In genomic region chr11:102138223-102138622, GRCh38 we compare ENCODE assay signal across 15 cellular contexts. TPM values are rescaled to one million over a fixed set of nuclear protein-coding genes. Genes with fewer than 3 reads are reported as not detected.
A peak's percentile ranks its signal among the peaks of the same experiment; 100 is the strongest.
DNase-seq lines count a peak whose midpoint lies in the region; ATAC-seq and TF ChIP-seq lines count a peak whose summit lies in the region.
"Had no signal": no experiment of that assay in that cellular context is flagged by ENCODE, and none has a peak within 500 bp of the region (broad histone marks: within the 10 kb centered on the region; RNA-seq: fewer than 3 reads in every experiment).

No MANE protein-coding gene starts in this region.

- ATAC-seq in GM23338 (no peak; the same call in 2 of the 3 replicates), RWPE2 (ENCODE audit: low read depth) (peak; percentile 34)
- ATAC-seq: activated CD8-positive, alpha-beta memory T cell treated with anti-CD3 and anti-CD28 coated beads, Interleukin-2, amount 10 ng/mL, durations not matched to agents 7 days and 5 days had no signal

- peaks cover 28% of the 10 kb centered on the region for H3K4me1 Mint-ChIP-seq in GM23338
- H3K4me1 Mint-ChIP-seq: activated CD8-positive, alpha-beta memory T cell treated with anti-CD3 and anti-CD28 coated beads, Interleukin-2, amount 10 ng/mL, durations not matched to agents 7 days and 5 days; central memory CD8-positive, alpha-beta T cell; IgD-negative memory B cell had no signal

- H3F3A ChIP-seq in GM23338 (replicated peaks; ENCODE audit: low read depth): no peaks in the 10 kb centered on the region
- peaks cover 40% of the 10 kb centered on the region for H3F3A ChIP-seq in smooth muscle cell (ENCODE audit: low read depth)

- H3K36me3 ChIP-seq in GM23338 (ENCODE audit: insufficient read depth) (no peaks in the 10 kb centered on the region), RWPE2 (ENCODE audit: low read depth) (peaks cover 39% of the 10 kb centered on the region), smooth muscle cell (ENCODE audit: low read depth) (no peaks in the 10 kb centered on the region), spleen (no peaks in the 10 kb centered on the region)
- H3K36me3 ChIP-seq: WERI-Rb-1 had no signal

- TF ChIP-seq POLR2A in spleen (IDR thresholded peaks at IDR 0.05) (no peak), erythroblast (IDR thresholded peaks at IDR 0.05; ENCODE audit: low read length) (no peak)

- H2AFZ ChIP-seq in GM23338: no peak overlapping the region
- no peak overlapping the region for H2AFZ ChIP-seq in smooth muscle cell (ENCODE audit: low read depth)

- H3K27me3 ChIP-seq in GM23338 (ENCODE audit: insufficient read depth) (no peaks in the 10 kb centered on the region), RWPE2 (ENCODE audit: insufficient read depth, poor library complexity, severe bottlenecking) (no peaks in the 10 kb centered on the region), smooth muscle cell (ENCODE audit: low read depth) (no peaks in the 10 kb centered on the region), spleen (replicated peaks in 1 of 7) (peaks cover 0 to 6% (median 0%) of the 10 kb centered on the region in 7 donors)

- H4K20me1 ChIP-seq in GM23338 (replicated peaks; ENCODE audit: insufficient read depth) (no peaks in the 10 kb centered on the region), smooth muscle cell (ENCODE audit: low read depth) (peaks cover 45% of the 10 kb centered on the region)

- H3K9me3 Mint-ChIP-seq in GM23338: no peaks in the 10 kb centered on the region
- H3K9me3 Mint-ChIP-seq: central memory CD8-positive, alpha-beta T cell; IgD-negative memory B cell had no signal

- no peaks in the 10 kb centered on the region for H3K9me3 ChIP-seq in RWPE2 (ENCODE audit: severe bottlenecking)
- H3K9me3 ChIP-seq in smooth muscle cell (replicated peaks; ENCODE audit: low read depth): no peaks in the 10 kb centered on the region
- H3K9me3 ChIP-seq in spleen: no peaks in the 10 kb centered on the region

- peak overlapping the region; percentile 70 for H3K9ac ChIP-seq in smooth muscle cell (ENCODE audit: low read depth)

- intact Hi-C loops in spleen (cut with DNase I; ENCODE audit: low total_unique reads): no loop called here

- H3K27ac ChIP-seq in GM23338 (ENCODE audit: low read depth): no peak overlapping the region
- H3K27ac ChIP-seq in RWPE2 (ENCODE audit: poor library complexity, severe bottlenecking): peak overlapping the region; percentile 96
- peak overlapping the region; percentile 97 for H3K27ac ChIP-seq in smooth muscle cell (ENCODE audit: low read depth)
- H3K27ac ChIP-seq in spleen: peak overlapping the region in 1 of 8 donors; percentile 23
- H3K27ac ChIP-seq: WERI-Rb-1 had no signal

- TF ChIP-seq CTCF in GM23338 (conservative IDR thresholded peaks at IDR 0.05; ENCODE audit: low read depth in 2 of 2): no peak
- TF ChIP-seq CTCF in RWPE2 (IDR thresholded peaks at IDR 0.05; ENCODE audit: poor library complexity, severe bottlenecking): no peak
- TF ChIP-seq CTCF in fibroblast of mammary gland (conservative IDR thresholded peaks at IDR 0.05; ENCODE audit: control insufficient read depth, insufficient read depth, low read depth, low read length): no peak
- TF ChIP-seq CTCF in smooth muscle cell (IDR thresholded peaks at IDR 0.05; ENCODE audit: borderline replicate concordance, insufficient read depth, poor library complexity, severe bottlenecking): no peak
- no peak for TF ChIP-seq CTCF in spleen (IDR thresholded peaks at IDR 0.05 in 8 of 11, conservative IDR thresholded peaks at IDR 0.05 in 3 of 11)

- peaks cover 16% of the 10 kb centered on the region for H3K4me1 ChIP-seq in GM23338 (ENCODE audit: insufficient read depth)
- peaks cover 47% of the 10 kb centered on the region for H3K4me1 ChIP-seq in RWPE2 (ENCODE audit: insufficient read depth, poor library complexity, severe bottlenecking)
- peaks cover 22% of the 10 kb centered on the region for H3K4me1 ChIP-seq in smooth muscle cell (ENCODE audit: low read depth)
- H3K4me1 ChIP-seq in spleen: no peaks in the 10 kb centered on the region

- WGBS in smooth muscle cell (ENCODE audit: low lambda C conversion rate): 60% methylated on average over 2 of the region's 2 CpGs
- whole genome bisulfite sequencing in spleen, 5 donors: 66 to 91% (median 82%) methylated on average over 2 of the region's 2 CpGs

- DNase-seq in GM23338 (ENCODE audit: low spot score) (no peak), RWPE2 (ENCODE audit: low spot score) (no peak), fibroblast of mammary gland (ENCODE audit: low read depth) (peak; percentile 45), smooth muscle cell (lab: John Stamatoyannopoulos, UW; ENCODE audit: unreplicated experiment) (no peak), kidney tubule cell (ENCODE audit: low spot score) (no peak), spleen (no peak), HuH-7.5 (ENCODE audit: low spot score) (no peak), erythroblast (lab: John Stamatoyannopoulos, UW) (no peak)
- DNase-seq: activated CD8-positive, alpha-beta memory T cell treated with anti-CD3 and anti-CD28 coated beads, Interleukin-2, amount 10 ng/mL, durations not matched to agents 7 days and 5 days; activated naive CD4-positive, alpha-beta T cell; NCI-H1105; nucleus accumbens; WERI-Rb-1 had no signal

- peaks cover 12% of the 10 kb centered on the region; the same call in 2 of the 3 replicates for H3K36me3 Mint-ChIP-seq in GM23338 (ENCODE audit: low read depth)
- H3K36me3 Mint-ChIP-seq: activated CD8-positive, alpha-beta memory T cell treated with anti-CD3 and anti-CD28 coated beads, Interleukin-2, amount 10 ng/mL, durations not matched to agents 7 days and 5 days had no signal

- no peak overlapping the region; the same call in none of the 2 replicates for H3K27ac Mint-ChIP-seq in GM23338
- H3K27ac Mint-ChIP-seq: activated CD8-positive, alpha-beta memory T cell treated with anti-CD3 and anti-CD28 coated beads, Interleukin-2, amount 10 ng/mL, durations not matched to agents 7 days and 5 days; IgD-negative memory B cell had no signal

- H3K4me3 ChIP-seq in GM23338 (no peak overlapping the region), RWPE2 (ENCODE audit: severe bottlenecking) (no peak overlapping the region), fibroblast of mammary gland (ENCODE audit: control insufficient read depth, low read depth, low read length) (no peak overlapping the region), smooth muscle cell (no peak overlapping the region), spleen (no peak overlapping the region)

- H3K9me2 ChIP-seq in GM23338 (ENCODE audit: insufficient read depth): no peaks in the 10 kb centered on the region

- H3K4me3 Mint-ChIP-seq in GM23338: no peak overlapping the region
- H3K4me3 Mint-ChIP-seq: activated CD8-positive, alpha-beta memory T cell treated with anti-CD3 and anti-CD28 coated beads, Interleukin-2, amount 10 ng/mL, durations not matched to agents 7 days and 5 days; central memory CD8-positive, alpha-beta T cell; IgD-negative memory B cell had no signal

- no peak overlapping the region for H3K4me2 ChIP-seq in GM23338
- H3K4me2 ChIP-seq in smooth muscle cell: peak overlapping the region; percentile 80

- H3K79me2 ChIP-seq in GM23338 (replicated peaks; ENCODE audit: insufficient read depth) (peaks cover 100% of the 10 kb centered on the region), smooth muscle cell (ENCODE audit: low read depth) (peaks cover 88% of the 10 kb centered on the region)

- no peaks in the 10 kb centered on the region for H3K27me3 Mint-ChIP-seq in GM23338 (ENCODE audit: insufficient read depth, low read depth, poor library complexity)

TF ChIP-seq in GM23338, 12 proteins besides CTCF, POLR2A, EP300 and RAD21 (continues in another document):
- no peak for TF ChIP-seq EZH2phosphoT487 (IDR thresholded peaks at IDR 0.05; ENCODE audit: unreplicated experiment)
- TF ChIP-seq CREB1 (CRISPR knock-in tag; IDR thresholded peaks at IDR 0.05; ENCODE audit: low read depth): no peak
- TF ChIP-seq JUNB (IDR thresholded peaks at IDR 0.05; ENCODE audit: unreplicated experiment): no peak
- TF ChIP-seq ZNF331 (CRISPR knock-in tag; IDR thresholded peaks at IDR 0.05; ENCODE audit: low read depth): peak; percentile 79
- TF ChIP-seq EZH2 (IDR thresholded peaks at IDR 0.05; ENCODE audit: low read depth, unreplicated experiment): no peak
- no peak for TF ChIP-seq NANOG (IDR thresholded peaks at IDR 0.05; ENCODE audit: borderline replicate concordance)

RNA-seq across cellular contexts. Expression of gene YAP1, which starts 28.0 kb away (rescaled TPM):
- 132 and 155 TPM in 2 replicates for total RNA-seq in GM23338 (2014; rRNA removed; shearing (Covaris generic))
- polyA plus RNA-seq in GM23338 (2016; fragmentation: Nextera tagmentation; extraction: Ambion mirVana) (17.2 and 19.5 TPM in 2 replicates), smooth muscle cell (25.1 and 28.4 TPM in 2 replicates), spleen (1 to 10 TPM; 4.9 to 9.0 (median 6.0) TPM)
- total RNA-seq in smooth muscle cell (136 and 174 TPM in 2 replicates), spleen (10 to 100 TPM; 29.8 to 37.3 (median 34.4) TPM)
- polyA plus RNA-seq: IgD-negative memory B cell had no signal
